8 cellular contexts compared by ENCODE assay signal in genomic region chr6:125781307-125781868, GRCh38. TPM values are rescaled to one million over a fixed set of nuclear protein-coding genes. Genes with fewer than 3 reads are reported as not detected.
DNase-seq lines count a peak whose midpoint lies in the region; ATAC-seq and TF ChIP-seq lines count a peak whose summit lies in the region.

No MANE protein-coding gene starts in this region.

- no peak for DNase-seq in GM06990 (ENCODE audit: extremely low read depth, insufficient read length)
- peak; percentile 33 for DNase-seq in HS-27A (ENCODE audit: low read depth)
- peak; percentile 63 for DNase-seq in SK-N-DZ (ENCODE audit: low spot score)
- DNase-seq in coronary artery (ENCODE audit: low spot score) = no peak
- DNase-seq in HPDE6-E6E7 (ENCODE audit: extremely low spot score) = no peak
- DNase-seq in iPS-NIHi7 (ENCODE audit: extremely low spot score) = no peak

- no peaks in the 10 kb centered on the region for H3K27me3 ChIP-seq in GM06990 (replicated peaks; ENCODE audit: control insufficient read depth, insufficient read depth, low read length)
- H3K27me3 ChIP-seq in mucosa of stomach (ENCODE audit: control insufficient read depth, insufficient read depth, low read length) = no peaks in the 10 kb centered on the region

- no peaks in the 10 kb centered on the region for H3K9me3 ChIP-seq in mucosa of stomach (ENCODE audit: control insufficient read depth, low read length)

- no peaks in the 10 kb centered on the region for H3K4me1 ChIP-seq in mucosa of stomach (ENCODE audit: control insufficient read depth, insufficient read depth, low read length)

- TF ChIP-seq CTCF in GM06990 (IDR thresholded peaks at IDR 0.05; ENCODE audit: insufficient read depth, low read length, poor library complexity, severe bottlenecking) (no peak), coronary artery (IDR thresholded peaks at IDR 0.05) (no peak)

- H3K9ac ChIP-seq in mucosa of stomach (ENCODE audit: low read length) = peak overlapping the region; percentile 86

- H3K4me3 ChIP-seq in GM06990 (replicated peaks; ENCODE audit: low read depth, low read length) = peak overlapping the region; percentile 79
- peak overlapping the region; percentile 78 for H3K4me3 ChIP-seq in coronary artery
- peak overlapping the region; percentile 64 for H3K4me3 ChIP-seq in mucosa of stomach (ENCODE audit: low read length)

- H3K36me3 ChIP-seq in GM06990 (ENCODE audit: control insufficient read depth, insufficient read depth, low read length) (no peaks in the 10 kb centered on the region), mucosa of stomach (ENCODE audit: control insufficient read depth, insufficient read depth, low read length) (no peaks in the 10 kb centered on the region)

- ATAC-seq in GM21447 (IDR thresholded peaks at IDR 0.05; ENCODE audit: unreplicated experiment) = peak; percentile 38

- peak overlapping the region; percentile 92 for H3K27ac ChIP-seq in coronary artery

RNA-seq across cellular contexts. Expression of gene NCOA7, which starts 9.4 kb away (rescaled TPM):
- polyA plus RNA-seq in SK-N-DZ (2014; cell fraction: cytosol; rRNA removed) = 19.8 and 21.4 TPM in 2 replicates
- polyA plus RNA-seq in SK-N-DZ (2014; cell fraction: nucleus; rRNA removed) = 8.5 and 12.2 TPM in 2 replicates

RNA-seq across cellular contexts. Expression of gene HEY2, which starts 32.0 kb away (rescaled TPM):
- polyA plus RNA-seq in SK-N-DZ (2014; cell fraction: cytosol; rRNA removed) = 0.07 TPM in 1 of 2 replicates, not detected in the other
- not detected in 2 replicates for polyA plus RNA-seq in SK-N-DZ (2014; cell fraction: nucleus; rRNA removed)

Comparison
In these comparisons a context has a peak if more than half of its experiments do, and no peak if none do; other contexts are left out.
1. DNase-seq: peak in HS-27A (single experiment) and SK-N-DZ (single experiment); none in GM06990 (single experiment), coronary artery (single experiment), HPDE6-E6E7 (single experiment) and iPS-NIHi7 (single experiment).
2. Peak in every context shown above with its lines, with median percentiles within 50 percentile points of each other: H3K4me3 ChIP-seq.